29 cellular contexts compared by ENCODE assay signal in the genomic region with DNA sequence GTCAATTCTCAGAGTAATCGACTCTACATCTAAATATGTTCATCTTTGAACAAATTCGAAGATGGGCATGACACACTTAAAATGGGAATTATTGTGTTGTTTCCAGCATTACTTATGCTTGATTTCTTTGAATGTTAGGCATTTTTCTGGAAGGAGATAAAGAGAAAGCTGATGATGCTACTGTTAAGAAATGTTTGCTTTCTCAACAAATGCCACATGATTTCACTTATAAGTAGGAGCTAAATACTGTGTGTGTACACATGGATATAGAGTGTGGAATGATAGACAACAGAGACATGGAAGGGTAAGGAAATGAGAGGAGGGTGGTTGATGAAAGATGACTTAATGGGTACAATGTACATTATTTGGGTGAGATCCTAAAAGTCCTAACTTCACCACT.
DNase-seq lines count a peak whose midpoint lies in the region; ATAC-seq, FAIRE-seq and TF ChIP-seq lines count a peak whose summit lies in the region.
"Had no signal": no experiment of that assay in that cellular context is flagged by ENCODE, and none has a peak within 500 bp of the region (broad histone marks: within the 10 kb centered on the region; RNA-seq: fewer than 3 reads in every experiment).

No MANE protein-coding gene starts in this region.

- H3K4me1 ChIP-seq in IMR-90 (ENCODE audit: control insufficient read depth, insufficient read depth, low read length) (no peaks in the 10 kb centered on the region), hepatocyte (ENCODE audit: insufficient read depth) (peaks cover 16% of the 10 kb centered on the region), left lung (no peaks in the 10 kb centered on the region)

- no peak overlapping the region for H3K23ac ChIP-seq in IMR-90 (ENCODE audit: low read depth, low read length)

- no peak overlapping the region for H3K4me3 ChIP-seq in AG10803 (ENCODE audit: low read length)
- no peak overlapping the region for H3K4me3 ChIP-seq in IMR-90 (ENCODE audit: insufficient read depth, low read depth, low read length)
- H3K4me3 ChIP-seq in bronchial epithelial cell (ENCODE audit: low read depth, low read length) = no peak overlapping the region
- H3K4me3 ChIP-seq in hepatocyte = no peak overlapping the region
- no peak overlapping the region for H3K4me3 ChIP-seq in left lung
- H3K4me3 ChIP-seq: sigmoid colon, transverse colon had no signal

- no peak overlapping the region for H3K18ac ChIP-seq in IMR-90 (ENCODE audit: low read depth, low read length)

- H4K20me1 ChIP-seq in IMR-90 (ENCODE audit: insufficient read depth, low read length) (no peaks in the 10 kb centered on the region), hepatocyte (ENCODE audit: insufficient read depth, poor library complexity, severe bottlenecking) (no peaks in the 10 kb centered on the region)

- H3K9me3 ChIP-seq in IMR-90 (ENCODE audit: control insufficient read depth, insufficient read depth, low read length) (no peaks in the 10 kb centered on the region), hepatocyte (ENCODE audit: low read depth) (no peaks in the 10 kb centered on the region), left lung (no peaks in the 10 kb centered on the region)
- H3K9me3 ChIP-seq: sigmoid colon, transverse colon had no signal

- peak; percentile 67 for ATAC-seq in IMR-90 (ENCODE audit: low read depth)
- ATAC-seq in left lung = no peak
- no peak for ATAC-seq in HG03095 (IDR thresholded peaks at IDR 0.05; ENCODE audit: unreplicated experiment)
- ATAC-seq: HepG2 had no signal

- no peak for FAIRE-seq in bronchial epithelial cell (lab: Jason Lieb, UNC)
- FAIRE-seq: GM18507, HepG2 had no signal

- no peak overlapping the region for H3K56ac ChIP-seq in IMR-90 (ENCODE audit: extremely low read depth, insufficient read depth, low read length)

- H3K4me2 ChIP-seq in IMR-90 (ENCODE audit: low read depth, low read length) = no peak overlapping the region
- H3K4me2 ChIP-seq in hepatocyte = no peak overlapping the region

- TF ChIP-seq POLR2A in IMR-90 (IDR thresholded peaks at IDR 0.05; ENCODE audit: low read depth, low read length) = no peak

- no CpG with 5 or more reads among the region's 2 CpGs for WGBS in IMR-90 (ENCODE audit: extremely low coverage in 2 of 2, insufficient read length in 1 of 2), 2 experiments
- 72% methylated on average over 2 of the region's 2 CpGs for WGBS in hepatocyte (ENCODE audit: low lambda C conversion rate, missing lambda C conversion rate)

- H4K5ac ChIP-seq in IMR-90 (ENCODE audit: low read depth, low read length) = no peak overlapping the region

- H4K91ac ChIP-seq in IMR-90 (ENCODE audit: insufficient read depth, low read depth, low read length) = no peak overlapping the region

- no peaks in the 10 kb centered on the region for H3K9me2 ChIP-seq in hepatocyte (replicated peaks; ENCODE audit: insufficient read depth)

- H2AK5ac ChIP-seq in IMR-90 (ENCODE audit: low read depth, low read length) = no peak overlapping the region

- H2BK20ac ChIP-seq in IMR-90 (ENCODE audit: low read depth, low read length) = no peak overlapping the region

- CTCF ChIA-PET in IMR-90 (lab: Yijun Ruan, JAX) = no interaction called here

- BruUV-seq in IMR-90 (replicated peaks; lab: Mats Ljungman, UMichigan) = no TSS peak

- POLR2A ChIA-PET in IMR-90 (lab: Charles Lee; ENCODE audit: unreplicated experiment) = no interaction called here

- intact Hi-C loops in IMR-90 (cut with micrococcal nuclease) = no loop called here
- intact Hi-C loops in left lung (cut with DNase I) = no loop called here

- TF ChIP-seq CTCF in AG10803 (conservative IDR thresholded peaks at IDR 0.05; ENCODE audit: low read length) = no peak
- TF ChIP-seq CTCF in IMR-90 (conservative IDR thresholded peaks at IDR 0.05; ENCODE audit: low read depth, low read length) = no peak
- TF ChIP-seq CTCF in bronchial epithelial cell (IDR thresholded peaks at IDR 0.05; ENCODE audit: insufficient read depth, low read length, severe bottlenecking) = no peak
- TF ChIP-seq CTCF in hepatocyte (IDR thresholded peaks at IDR 0.05; ENCODE audit: poor library complexity) = no peak
- no peak for TF ChIP-seq CTCF in left lung (IDR thresholded peaks at IDR 0.05)

- in situ Hi-C loops in IMR-90 (cut with MboI; ENCODE audit: low sequenced_read_pairs) = no loop called here

- no peaks in the 10 kb centered on the region for H3K9me1 ChIP-seq in IMR-90 (ENCODE audit: insufficient read depth, low read length)

- H2BK5ac ChIP-seq in IMR-90 (ENCODE audit: low read depth, low read length, poor library complexity, severe bottlenecking) = no peak overlapping the region

- no peak overlapping the region for H2AK9ac ChIP-seq in IMR-90 (replicated peaks; ENCODE audit: low read depth, low read length, poor library complexity)

- H2AFZ ChIP-seq in IMR-90 (replicated peaks; ENCODE audit: low read length, poor library complexity) (no peak overlapping the region), hepatocyte (no peak overlapping the region)

- H3K27me3 ChIP-seq in IMR-90 (ENCODE audit: control insufficient read depth, insufficient read depth, low read length) (no peaks in the 10 kb centered on the region; the same call in 1 of the 2 replicates), bronchial epithelial cell (ENCODE audit: control insufficient read depth, insufficient read depth, low read length) (peaks cover 2% of the 10 kb centered on the region), hepatocyte (no peaks in the 10 kb centered on the region), left lung (no peaks in the 10 kb centered on the region)
- H3K27me3 ChIP-seq: sigmoid colon, transverse colon had no signal

- H3K4ac ChIP-seq in IMR-90 (ENCODE audit: low read depth, low read length) = no peak overlapping the region

- H3K36me3 ChIP-seq in IMR-90 (ENCODE audit: control insufficient read depth, insufficient read depth, low read length) (no peaks in the 10 kb centered on the region), bronchial epithelial cell (ENCODE audit: control insufficient read depth, insufficient read depth, low read length) (no peaks in the 10 kb centered on the region), hepatocyte (replicated peaks; ENCODE audit: insufficient read depth, low read depth) (no peaks in the 10 kb centered on the region), left lung (no peaks in the 10 kb centered on the region)
- H3K36me3 ChIP-seq: sigmoid colon, transverse colon had no signal

- H2BK120ac ChIP-seq in IMR-90 (ENCODE audit: low read depth, low read length) = no peak overlapping the region

- H3K27ac ChIP-seq in IMR-90 (ENCODE audit: insufficient read depth, low read length) (no peak overlapping the region), hepatocyte (no peak overlapping the region), left lung (no peak overlapping the region)
- H3K27ac ChIP-seq: RWPE1, transverse colon had no signal

- dilution Hi-C loops in IMR-90 (cut with HindIII; ENCODE audit: low sequenced_read_pairs, unreplicated experiment) = no loop called here

- H3K79me1 ChIP-seq in IMR-90 (ENCODE audit: low read depth in 1 of 2, low read length in 2 of 2) = no peaks in the 10 kb centered on the region

- H3K79me2 ChIP-seq in hepatocyte = no peaks in the 10 kb centered on the region

- no peak overlapping the region for H3K14ac ChIP-seq in IMR-90 (replicated peaks; ENCODE audit: low read depth, low read length)

- H4K8ac ChIP-seq in IMR-90 (ENCODE audit: low read depth in 2 of 2, low read length in 2 of 2) = no peak overlapping the region

- DNase-seq in AG10803 (ENCODE audit: low read depth) (peak; percentile 32), IMR-90 (peak; percentile 9), bronchial epithelial cell (ENCODE audit: low read depth) (peak; percentile 34), hepatocyte (ENCODE audit: low spot score) (peak; percentile 8), SHP77 treated with DMSO at 0.1 percent for 48 hours (lab: John Stamatoyannopoulos, UW) (no peak), SW 1271 (lab: John Stamatoyannopoulos, UW) (no peak), left lung (no peak)
- DNase-seq: 8988T; activated B cell treated with CpG ODN at 0.5 μM for 24 hours; activated CD4-positive, alpha-beta T cell treated with anti-CD3 and anti-CD28 coated beads, Interleukin-2, amount 50 U/mL, for 48 hours; activated CD8-positive, alpha-beta memory T cell treated with anti-CD3 and anti-CD28 coated beads, Interleukin-2, amount 50 U/mL, for 4 hours; AML-193; CD8-positive, alpha-beta memory T cell; cortex of kidney; DMS153; GF-D8; H7; head of caudate nucleus; mammary epithelial cell; NCI-H1048; NCI-H1694 treated with DMSO at 0.1 percent for 48 hours; sigmoid colon; stimulated activated CD8-positive, alpha-beta memory T cell treated with anti-CD3 and anti-CD28 coated beads, Interleukin-4, amount 100 ng/mL, for 48 hours; T1000; transverse colon had no signal

- no peak overlapping the region for H3K9ac ChIP-seq in IMR-90 (ENCODE audit: low read depth, low read length)

- TF ChIP-seq RAD21 in IMR-90 (IDR thresholded peaks at IDR 0.05; ENCODE audit: low read length) = no peak

- no peak overlapping the region for H2BK15ac ChIP-seq in IMR-90 (ENCODE audit: low read depth, low read length)

TF ChIP-seq in IMR-90, 13 proteins besides CTCF, POLR2A, EP300 and RAD21 (continues in another document):
- TF ChIP-seq MAFK (IDR thresholded peaks at IDR 0.05; ENCODE audit: low read depth, low read length) (no peak), FOS (IDR thresholded peaks at IDR 0.05; ENCODE audit: low read depth, low read length) (no peak), MXI1 (IDR thresholded peaks at IDR 0.05; ENCODE audit: borderline replicate concordance, low read depth, low read length) (no peak), CEBPB (IDR thresholded peaks at IDR 0.05; ENCODE audit: low read depth, low read length) (no peak), NFE2L2 (IDR thresholded peaks at IDR 0.05; ENCODE audit: low read depth, low read length) (no peak), CHD1 (IDR thresholded peaks at IDR 0.05; ENCODE audit: low read depth, low read length) (no peak), RFX5 (IDR thresholded peaks at IDR 0.05; ENCODE audit: low read depth, low read length) (no peak)
- TF ChIP-seq, protein P1, sequence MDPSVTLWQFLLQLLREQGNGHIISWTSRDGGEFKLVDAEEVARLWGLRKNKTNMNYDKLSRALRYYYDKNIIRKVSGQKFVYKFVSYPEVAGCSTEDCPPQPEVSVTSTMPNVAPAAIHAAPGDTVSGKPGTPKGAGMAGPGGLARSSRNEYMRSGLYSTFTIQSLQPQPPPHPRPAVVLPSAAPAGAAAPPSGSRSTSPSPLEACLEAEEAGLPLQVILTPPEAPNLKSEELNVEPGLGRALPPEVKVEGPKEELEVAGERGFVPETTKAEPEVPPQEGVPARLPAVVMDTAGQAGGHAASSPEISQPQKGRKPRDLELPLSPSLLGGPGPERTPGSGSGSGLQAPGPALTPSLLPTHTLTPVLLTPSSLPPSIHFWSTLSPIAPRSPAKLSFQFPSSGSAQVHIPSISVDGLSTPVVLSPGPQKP (IDR thresholded peaks at IDR 0.05; ENCODE audit: borderline replicate concordance, low read depth, low read length) = no peak

Comparison
In these comparisons a context has a peak if more than half of its experiments do, and no peak if none do; other contexts are left out.
1. DNase-seq: peak in AG10803 (single experiment), IMR-90 (single experiment), bronchial epithelial cell (single experiment) and hepatocyte (single experiment); none in SHP77 treated with DMSO at 0.1 percent for 48 hours (single experiment), SW 1271 (0 of 2) and left lung (0 of 2).